8 cellular contexts compared by ENCODE assay signal in genomic region chrX:107674480-107675364, GRCh38. TPM values are rescaled to one million over a fixed set of nuclear protein-coding genes. Genes with fewer than 3 reads are reported as not detected.
DNase-seq lines count a peak whose midpoint lies in the region; ATAC-seq and TF ChIP-seq lines count a peak whose summit lies in the region.

No MANE protein-coding gene starts in this region.

- H3K27ac Mint-ChIP-seq in MCF 10A (ENCODE audit: low read depth, unreplicated experiment) (peak overlapping the region; percentile 90), memory B cell (peak overlapping the region; percentile 100)

- H3K36me3 ChIP-seq in uterus, result no peaks in the 10 kb centered on the region

- H3K4me3 Mint-ChIP-seq in MCF 10A (ENCODE audit: unreplicated experiment) (peak overlapping the region; percentile 70), memory B cell (peak overlapping the region; percentile 93)

- DNase-seq in SIG-M5 treated with dmso at 0.1 percent for 504 hours (lab: John Stamatoyannopoulos, UW; ENCODE audit: unreplicated experiment) (peak; percentile 78), MCF 10A (ENCODE audit: unreplicated experiment) (peak; percentile 80), memory B cell (ENCODE audit: low spot score in 2 of 2) (no peak), uterus (peak; percentile 78 to 88), T1000 (lab: John Stamatoyannopoulos, UW) (no peak)

- peak overlapping the region; percentile 52 to 63 for H3K4me3 ChIP-seq in uterus

- H3K27me3 ChIP-seq in uterus, result no peaks in the 10 kb centered on the region

- H3K36me3 Mint-ChIP-seq in MCF 10A (ENCODE audit: insufficient read depth, unreplicated experiment), result peaks cover 15% of the 10 kb centered on the region
- peaks cover 6% of the 10 kb centered on the region for H3K36me3 Mint-ChIP-seq in memory B cell

- no peak for TF ChIP-seq POLR2A in uterus (IDR thresholded peaks at IDR 0.05)

- intact Hi-C loops in MCF 10A (cut with micrococcal nuclease) (loop anchor here (1.0 to 10.0 kb wide), 5 partner anchors 38 to 398 kb away; no protein-coding TSS in a partner anchor), uterus (cut with DNase I; ENCODE audit: low total_unique reads) (loop anchor here (5.0 kb wide), 1 partner anchor 103 kb away; the partner anchor contains the start of genes NCBP2L and TSC22D3)

- H3K27me3 Mint-ChIP-seq in MCF 10A (ENCODE audit: insufficient read depth, unreplicated experiment) (peaks cover 69% of the 10 kb centered on the region), memory B cell (no peaks in the 10 kb centered on the region)

- peak; percentile 23 for ATAC-seq in GM19025 (IDR thresholded peaks at IDR 0.05; ENCODE audit: low read depth, unreplicated experiment)
- peak; percentile 11 for ATAC-seq in HG03066 (IDR thresholded peaks at IDR 0.05; ENCODE audit: low read depth, unreplicated experiment)
- ATAC-seq in memory B cell (ENCODE audit: low read depth), result peak; percentile 19
- no peak for ATAC-seq in GM21367 (IDR thresholded peaks at IDR 0.05; ENCODE audit: unreplicated experiment)

- H3K9me3 Mint-ChIP-seq in MCF 10A (ENCODE audit: unreplicated experiment) (no peaks in the 10 kb centered on the region), memory B cell (no peaks in the 10 kb centered on the region)

- no peaks in the 10 kb centered on the region for H3K9me3 ChIP-seq in uterus

- H3K4me1 Mint-ChIP-seq in MCF 10A (ENCODE audit: insufficient read depth, unreplicated experiment), result peaks cover 21% of the 10 kb centered on the region
- peaks cover 40% of the 10 kb centered on the region for H3K4me1 Mint-ChIP-seq in memory B cell

- POLR2A ChIA-PET in MCF 10A (lab: Yijun Ruan, JAX), result interaction anchor here (0.6 to 12.1 kb wide), 20 partner anchors 9 to 675 kb away, joined by 3 to 679 read pairs (median 7); partner anchors contain the start of genes ATG4A, MORC4, NCBP2L and PRPS1

- CTCF ChIA-PET in MCF 10A (lab: Yijun Ruan, JAX), result interaction anchor here (0.6 to 9.3 kb wide), 5 partner anchors 16 to 1429 kb away, joined by 3 to 157 read pairs (median 73); partner anchors contain the start of genes NCBP2L and TSC22D3

- peak overlapping the region; percentile 94 for H3K27ac ChIP-seq in uterus

- TSS peak; percentile 58 for BruUV-seq in MCF 10A (replicated peaks; lab: Mats Ljungman, UMichigan)

- TF ChIP-seq CTCF in MCF 10A (IDR thresholded peaks at IDR 0.05; ENCODE audit: unreplicated experiment) (no peak), uterus (IDR thresholded peaks at IDR 0.05) (no peak)

- H3K4me1 ChIP-seq in uterus, result peaks cover 0 to 6% of the 10 kb centered on the region in 2 donors

RNA-seq across cellular contexts. Expression of gene PRPS1, which starts 46.4 kb away (rescaled TPM):
- total RNA-seq in MCF 10A (2022), result 27.9 and 29.7 TPM in 2 replicates
- total RNA-seq in uterus, result 10 to 100 TPM; 20.0 to 34.1 (median 32.2) TPM

Comparison
In these comparisons a context has a peak if more than half of its experiments do, and no peak if none do; other contexts are left out.
1. DNase-seq: peak in SIG-M5 treated with dmso at 0.1 percent for 504 hours (single experiment), MCF 10A (single experiment) and uterus (2 of 2); none in memory B cell (0 of 2) and T1000 (single experiment).